Comparison of ENCODE assay signal across 11 cellular contexts in genomic region chr3:173586176-173586575, GRCh38.
DNase-seq lines count a peak whose midpoint lies in the region; ATAC-seq, FAIRE-seq and TF ChIP-seq lines count a peak whose summit lies in the region.
"Had no signal": no experiment of that assay in that cellular context is flagged by ENCODE, and none has a peak within 500 bp of the region (broad histone marks: within the 10 kb centered on the region; RNA-seq: fewer than 3 reads in every experiment).

No MANE protein-coding gene starts in this region.

- DNase-seq in ELR (ENCODE audit: low read depth) (peak; percentile 64), NCI-H226 (peak; percentile 42), H1 (ENCODE audit: low read depth in 1 of 2, low spot score in 2 of 2) (no peak), dedifferentiated amniotic fluid mesenchymal stem cell (ENCODE audit: extremely low spot score) (no peak), GDM1 (lab: John Stamatoyannopoulos, UW) (no peak)
- DNase-seq: activated gamma-delta T cell treated with Interleukin-2 at 50 U/mL for 16 hours; CD4-positive, CD25-positive, alpha-beta regulatory T cell had no signal

- H3K23me2 ChIP-seq in H1 (ENCODE audit: low read depth, low read length), result peaks cover 12% of the 10 kb centered on the region

- H3K4me1 ChIP-seq in H1 (replicated peaks in 1 of 4; ENCODE audit: control insufficient read depth in 3 of 4, insufficient read depth in 4 of 4, low read length in 3 of 4) (peaks cover 0 to 5% (median 1%) of the 10 kb centered on the region in 4 experiments; a peak in 3 of 7 replicates), neuron (ENCODE audit: insufficient read depth, low read length) (peaks cover 22% of the 10 kb centered on the region)

- H3K23ac ChIP-seq in H1 (ENCODE audit: insufficient read length), result no peak overlapping the region

- no peak overlapping the region for H2AFZ ChIP-seq in H1 (ENCODE audit: low read length)
- peak overlapping the region; percentile 94 for H2AFZ ChIP-seq in neuron (ENCODE audit: low read depth, low read length)

- no peaks in the 10 kb centered on the region for H3K36me3 ChIP-seq in H1 (ENCODE audit: control insufficient read depth in 2 of 4, insufficient read depth in 4 of 4, low read length in 3 of 4)
- no peaks in the 10 kb centered on the region for H3K36me3 ChIP-seq in neuron (ENCODE audit: insufficient read depth, low read length)
- H3K36me3 ChIP-seq: sigmoid colon had no signal

- H3K79me1 ChIP-seq in H1 (ENCODE audit: low read depth, low read length), result no peaks in the 10 kb centered on the region

- H4K8ac ChIP-seq in H1 (ENCODE audit: extremely low read depth, insufficient read depth, low read length), result no peak overlapping the region

- no peak for TF ChIP-seq CTCF in H1 (IDR thresholded peaks at IDR 0.05; ENCODE audit: control extremely low read depth in 1 of 3, insufficient read depth in 1 of 3, low read depth in 1 of 3, low read length in 3 of 3)

- no peaks in the 10 kb centered on the region for H3K79me2 ChIP-seq in H1 (ENCODE audit: control insufficient read depth in 1 of 2, insufficient read depth in 2 of 2, low read length in 2 of 2)

- no peak for TF ChIP-seq RAD21 in H1 (IDR thresholded peaks at IDR 0.05 in 1 of 2, conservative IDR thresholded peaks at IDR 0.05 in 1 of 2; ENCODE audit: low read depth in 2 of 2, low read length in 2 of 2)

- H3K27ac ChIP-seq in H1 (ENCODE audit: low read depth, low read length), result no peak overlapping the region

- POLR2A ChIA-PET in H1 (lab: Charles Lee; ENCODE audit: partially characterized antibody), result no interaction called here

- H2BK15ac ChIP-seq in H1 (ENCODE audit: low read length), result no peak overlapping the region

- ATAC-seq in GM18505 (IDR thresholded peaks at IDR 0.05; ENCODE audit: unreplicated experiment), result no peak
- no peak for ATAC-seq in HG03039 (IDR thresholded peaks at IDR 0.05; ENCODE audit: unreplicated experiment)

- no peak overlapping the region for H4K91ac ChIP-seq in H1 (replicated peaks; ENCODE audit: insufficient read length, low read length)

- H3K27me3 ChIP-seq in H1 (replicated peaks in 1 of 4; ENCODE audit: control insufficient read depth in 3 of 4, extremely low read depth in 1 of 4, insufficient read depth in 3 of 4, low read length in 3 of 4) (no peaks in the 10 kb centered on the region; a peak in 1 of 7 replicates), neuron (ENCODE audit: insufficient read depth, low read length) (no peaks in the 10 kb centered on the region)
- H3K27me3 ChIP-seq: sigmoid colon had no signal

- no peak for TF ChIP-seq EP300 in H1 (IDR thresholded peaks at IDR 0.05; ENCODE audit: borderline replicate concordance in 1 of 2, low read depth in 2 of 2, low read length in 2 of 2)

- no peaks in the 10 kb centered on the region for H4K20me1 ChIP-seq in H1 (replicated peaks in 1 of 2; ENCODE audit: control insufficient read depth in 1 of 2, insufficient read depth in 2 of 2, low read length in 2 of 2)

- H2BK5ac ChIP-seq in H1 (ENCODE audit: low read depth, low read length), result no peak overlapping the region

- TF ChIP-seq POLR2A in H1 (IDR thresholded peaks at IDR 0.05; ENCODE audit: control extremely low read depth in 1 of 2, low read depth in 2 of 2, low read length in 2 of 2) (no peak), GM18505 (IDR thresholded peaks at IDR 0.05; ENCODE audit: borderline replicate concordance, extremely low read depth, insufficient read depth, insufficient read length) (no peak)

- H3K56ac ChIP-seq in H1 (replicated peaks; ENCODE audit: insufficient read length, low read depth, low read length), result no peak overlapping the region

- H3K4me2 ChIP-seq in H1 (ENCODE audit: insufficient read depth in 1 of 2, low read depth in 2 of 2, low read length in 2 of 2), result peak overlapping the region; percentile 86 to 97

- no peak overlapping the region for H3K4ac ChIP-seq in H1 (replicated peaks; ENCODE audit: insufficient read length, low read depth, low read length)

- H2AK5ac ChIP-seq in H1 (ENCODE audit: low read depth, low read length), result no peak overlapping the region

- H3K14ac ChIP-seq in H1 (ENCODE audit: insufficient read length), result no peak overlapping the region

- no peak overlapping the region for H4K5ac ChIP-seq in H1 (ENCODE audit: insufficient read length, low read depth, low read length)

- no peak overlapping the region for H3K9ac ChIP-seq in H1 (replicated peaks in 1 of 4; ENCODE audit: extremely low read depth in 1 of 4, low read depth in 3 of 4, low read length in 3 of 4)

- no peaks in the 10 kb centered on the region for H3K9me3 ChIP-seq in H1 (ENCODE audit: insufficient read depth in 2 of 2, low read depth in 1 of 2, low read length in 1 of 2)
- H3K9me3 ChIP-seq in neuron (ENCODE audit: low read length), result no peaks in the 10 kb centered on the region
- H3K9me3 ChIP-seq: sigmoid colon had no signal

- no peak overlapping the region for H3K18ac ChIP-seq in H1 (ENCODE audit: extremely low read depth, low read length)

- 33% methylated on average over 2 of the region's 2 CpGs; no CpG with 5 or more reads in 1 of the 2 experiments for WGBS in H1 (ENCODE audit: extremely low coverage in 1 of 2, insufficient coverage in 1 of 2, insufficient read length in 1 of 2, insufficient replicate concordance in 2 of 2, low coverage in 1 of 2, low lambda C conversion rate in 2 of 2, missing lambda C conversion rate in 1 of 2), 2 experiments

- no peak overlapping the region for H2BK12ac ChIP-seq in H1 (ENCODE audit: low read depth, low read length)

- H2BK120ac ChIP-seq in H1 (replicated peaks; ENCODE audit: low read depth, low read length), result no peak overlapping the region

- CTCF ChIA-PET in H1 (lab: Charles Lee; ENCODE audit: partially characterized antibody), result interaction anchor here (0.6 to 1.2 kb wide), 2 partner anchors 32 to 480 kb away, joined by 3 to 5 read pairs; no protein-coding TSS in a partner anchor

- peak; percentile 19 for FAIRE-seq in H1 (lab: Jason Lieb, UNC)

- no peak overlapping the region for H2BK20ac ChIP-seq in H1 (ENCODE audit: low read length)

- H3K4me3 ChIP-seq in H1 (ENCODE audit: extremely low read depth in 1 of 4, insufficient read depth in 2 of 4, low read depth in 3 of 4, low read length in 4 of 4) (peak overlapping the region; percentile 60 to 78 (median 68); a peak in 4 of 8 replicates), neuron (ENCODE audit: low read length) (peak overlapping the region; percentile 75)

TF ChIP-seq in H1, 55 proteins besides CTCF, POLR2A, EP300 and RAD21:
- TF ChIP-seq E2F6 (IDR thresholded peaks at IDR 0.05) (no peak), HDAC2 (IDR thresholded peaks at IDR 0.05; ENCODE audit: borderline replicate concordance in 1 of 2, low read depth in 2 of 2, low read length in 2 of 2) (no peak), SP1 (IDR thresholded peaks at IDR 0.05; ENCODE audit: low read depth, low read length) (no peak), TEAD4 (IDR thresholded peaks at IDR 0.05; ENCODE audit: low read depth, low read length) (no peak)
TF ChIP-seq in H1: peak in this region for 0.

Comparison
In these comparisons a context has a peak if more than half of its experiments do, and no peak if none do; other contexts are left out.
1. DNase-seq: peak in ELR (single experiment) and NCI-H226 (single experiment); none in H1 (0 of 2), dedifferentiated amniotic fluid mesenchymal stem cell (single experiment) and GDM1 (single experiment).